ENCODE assay signal across 9 cellular contexts in the genomic region with DNA sequence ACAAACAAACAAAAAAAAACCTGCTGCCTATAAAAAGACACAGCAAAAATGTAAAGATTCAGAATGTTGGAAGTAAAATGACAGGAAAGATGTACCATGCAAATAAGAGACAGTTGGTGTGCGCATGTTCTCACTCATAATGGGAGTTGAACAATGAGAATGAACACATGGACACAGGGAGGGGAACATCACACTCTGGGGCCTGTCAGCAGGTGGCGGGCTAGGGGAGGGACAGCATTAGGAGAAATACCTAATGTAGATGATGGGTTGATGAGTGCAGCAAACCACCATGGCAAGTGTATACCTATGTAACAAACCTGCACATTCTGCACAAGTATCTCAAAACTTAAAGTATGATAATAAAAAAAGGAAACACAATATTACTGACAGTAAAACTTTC. TPM values are rescaled to one million over a fixed set of nuclear protein-coding genes. Genes with fewer than 3 reads are reported as not detected.
DNase-seq lines count a peak whose midpoint lies in the region; ATAC-seq and TF ChIP-seq lines count a peak whose summit lies in the region.
"Not testable (repeated sequence)": the region's sequence is repeated elsewhere in the genome, so short reads cannot be mapped to it uniquely, and the experiment has no call there.
"Had no signal": no experiment of that assay in that cellular context is flagged by ENCODE, and none has a peak within 500 bp of the region (broad histone marks: within the 10 kb centered on the region; RNA-seq: fewer than 3 reads in every experiment).

No MANE protein-coding gene starts in this region.

- not testable (repeated sequence) for ATAC-seq in activated CD8-positive, alpha-beta memory T cell treated with anti-CD3 and anti-CD28 coated beads, Interleukin-2, amount 10 ng/mL, durations not matched to agents 7 days and 5 days

- CTCF ChIA-PET in activated CD8-positive, alpha-beta memory T cell treated with anti-CD3 and anti-CD28 coated beads, Interleukin-2, amount 10 ng/mL, durations not matched to agents 7 days and 5 days (lab: Charles Lee), result not testable (repeated sequence)

- not testable (repeated sequence) for H3K27me3 ChIP-seq in effector memory CD4-positive, alpha-beta T cell (replicated peaks; ENCODE audit: control insufficient read depth, insufficient read depth, low read length, poor library complexity, severe bottlenecking); kidney epithelial cell (ENCODE audit: control insufficient read depth, insufficient read depth, low read length)

- H3K4me3 Mint-ChIP-seq in activated CD8-positive, alpha-beta memory T cell treated with anti-CD3 and anti-CD28 coated beads, Interleukin-2, amount 10 ng/mL, durations not matched to agents 7 days and 5 days, result not testable (repeated sequence)

- H3K27ac Mint-ChIP-seq in activated CD8-positive, alpha-beta memory T cell treated with anti-CD3 and anti-CD28 coated beads, Interleukin-2, amount 10 ng/mL, durations not matched to agents 7 days and 5 days, result not testable (repeated sequence)

- H3K27ac ChIP-seq in C4-2B; effector memory CD4-positive, alpha-beta T cell (ENCODE audit: insufficient read depth, low read length, poor library complexity, severe bottlenecking): not testable (repeated sequence)

- H3K27me3 Mint-ChIP-seq in activated CD8-positive, alpha-beta memory T cell treated with anti-CD3 and anti-CD28 coated beads, Interleukin-2, amount 10 ng/mL, durations not matched to agents 7 days and 5 days, result not testable (repeated sequence)

- TF ChIP-seq CTCF in C4-2B (conservative IDR thresholded peaks at IDR 0.05) (peak; percentile 78), GM13977 (IDR thresholded peaks at IDR 0.05; ENCODE audit: extremely low read depth, insufficient read depth, missing control alignments) (peak; percentile 48), kidney epithelial cell (IDR thresholded peaks at IDR 0.05; ENCODE audit: insufficient read depth, low read length, poor library complexity, severe bottlenecking) (peak; percentile 24)

- H3K9me3 Mint-ChIP-seq in activated CD8-positive, alpha-beta memory T cell treated with anti-CD3 and anti-CD28 coated beads, Interleukin-2, amount 10 ng/mL, durations not matched to agents 7 days and 5 days (ENCODE audit: low read depth), result not testable (repeated sequence)

- H3K9me3 ChIP-seq in effector memory CD4-positive, alpha-beta T cell (ENCODE audit: control insufficient read depth, low read length), result not testable (repeated sequence)

- not testable (repeated sequence) for H3K4me1 Mint-ChIP-seq in activated CD8-positive, alpha-beta memory T cell treated with anti-CD3 and anti-CD28 coated beads, Interleukin-2, amount 10 ng/mL, durations not matched to agents 7 days and 5 days

- DNase-seq in GM13977 (ENCODE audit: low spot score); kidney epithelial cell (ENCODE audit: low read depth): not testable (repeated sequence)
- DNase-seq in NAMALWA (ENCODE audit: low spot score) (peak; percentile 48), SK-MEL-5 (ENCODE audit: low read depth, low spot score) (peak; percentile 52)
- DNase-seq in activated CD8-positive, alpha-beta memory T cell treated with anti-CD3 and anti-CD28 coated beads, Interleukin-2, amount 10 ng/mL, durations not matched to agents 7 days and 5 days, result peak; percentile 42
- peak; percentile 2 to 15 (median 5) for DNase-seq in effector memory CD4-positive, alpha-beta T cell
- peak; percentile 4 for DNase-seq in stimulated activated CD4-positive, alpha-beta T cell treated with anti-CD3 and anti-CD28 coated beads, Interleukin-1b, Interleukin-23, amount 100 ng/mL, for 48 hours

- not testable (repeated sequence) for H3K4me3 ChIP-seq in effector memory CD4-positive, alpha-beta T cell (ENCODE audit: insufficient read depth, low read depth, low read length, poor library complexity, severe bottlenecking); kidney epithelial cell (ENCODE audit: low read depth, low read length)

- in situ Hi-C loops in GM13977 (cut with MboI; ENCODE audit: low pct_unique_long_range_greater_than_20kb, low sequenced_read_pairs, unreplicated experiment), result loop anchor here (10.0 kb wide), 1 partner anchor 237 kb away; no protein-coding TSS in a partner anchor
- in situ Hi-C loops in SK-MEL-5 (cut with HindIII; ENCODE audit: low pct_unique_long_range_greater_than_20kb, low sequenced_read_pairs), result not testable (repeated sequence)

- H3K36me3 ChIP-seq in effector memory CD4-positive, alpha-beta T cell (ENCODE audit: control insufficient read depth, insufficient read depth, low read length); kidney epithelial cell (ENCODE audit: control insufficient read depth, insufficient read depth, low read length): not testable (repeated sequence)

- H3K4me1 ChIP-seq in effector memory CD4-positive, alpha-beta T cell (ENCODE audit: control insufficient read depth, insufficient read depth, low read length, poor library complexity, severe bottlenecking), result not testable (repeated sequence)

- not testable (repeated sequence) for H3K36me3 Mint-ChIP-seq in activated CD8-positive, alpha-beta memory T cell treated with anti-CD3 and anti-CD28 coated beads, Interleukin-2, amount 10 ng/mL, durations not matched to agents 7 days and 5 days

RNA-seq across cellular contexts. Expression of a gene that starts 49.8 kb away (rescaled TPM):
- total RNA-seq in SK-MEL-5 (2014; rRNA removed; shearing (Covaris generic)), result 0.55 and 0.64 TPM in 2 replicates
- 0.20 and 0.98 TPM in 2 replicates for polyA plus RNA-seq in SK-MEL-5 (2015; cell fraction: cytosol; rRNA removed)
- 1.0 TPM in 1 of 2 replicates, not detected in the other for polyA plus RNA-seq in SK-MEL-5 (2015; cell fraction: nucleus; rRNA removed)
- under 1 TPM in 1 of 2 experiments, not detected in 1; 0.61 TPM for total RNA-seq in activated CD8-positive, alpha-beta memory T cell treated with anti-CD3 and anti-CD28 coated beads, Interleukin-2, amount 10 ng/mL, durations not matched to agents 7 days and 5 days
- total RNA-seq in kidney epithelial cell, result 0.25 and 0.75 TPM in 2 replicates
- polyA plus RNA-seq: CD14-positive monocyte had no signal

Comparison
In these comparisons a context has a peak if more than half of its experiments do, and no peak if none do; other contexts are left out.
1. CTCF ChIP-seq: peak in every context shown above with its lines; median percentile 78 in C4-2B; 48 in GM13977; 24 in kidney epithelial cell.